In the genomic region with DNA sequence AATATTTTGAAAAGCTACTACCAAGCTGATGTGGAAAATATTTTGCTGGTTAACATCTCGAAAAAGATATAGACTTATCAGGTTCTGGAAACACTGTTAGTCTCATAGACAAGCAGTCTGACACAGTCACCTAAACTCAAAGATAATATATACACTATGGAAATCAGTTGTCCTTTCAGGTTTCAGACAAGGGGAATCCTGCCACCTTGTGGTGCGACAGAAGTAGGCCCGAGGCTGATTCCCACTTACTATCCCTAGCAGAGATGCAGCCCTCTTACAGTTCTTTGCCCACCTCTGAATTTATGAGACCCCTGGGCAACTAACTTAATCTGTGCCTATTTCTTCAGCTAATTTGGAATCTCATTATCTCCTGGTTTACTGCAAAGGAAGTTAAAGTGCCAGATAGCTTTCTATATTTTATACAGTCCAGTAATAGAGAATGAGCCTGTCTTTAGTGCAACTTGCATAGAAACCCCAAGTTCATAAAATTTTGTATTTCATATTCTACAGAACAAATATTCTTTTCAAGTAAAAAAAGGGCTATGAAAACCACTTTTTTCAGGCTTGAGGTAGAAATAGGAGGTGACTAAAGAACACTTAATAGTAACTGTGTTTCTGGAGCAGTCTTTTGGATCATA, we compare ENCODE assay signal across 9 cellular contexts. TPM values are rescaled to one million over a fixed set of nuclear protein-coding genes. Genes with fewer than 3 reads are reported as not detected.
DNase-seq lines count a peak whose midpoint lies in the region; ATAC-seq and TF ChIP-seq lines count a peak whose summit lies in the region.
"Had no signal": no experiment of that assay in that cellular context is flagged by ENCODE, and none has a peak within 500 bp of the region (broad histone marks: within the 10 kb centered on the region; RNA-seq: fewer than 3 reads in every experiment).

No MANE protein-coding gene starts in this region.

- H3K4me3 Mint-ChIP-seq in activated CD8-positive, alpha-beta T cell treated with anti-CD3 and anti-CD28 coated beads, Interleukin-2, amount 10 ng/mL, durations not matched to agents 7 days and 5 days: no peak overlapping the region
- H3K4me3 Mint-ChIP-seq in endodermal cell: no peak overlapping the region

- H3K4me1 Mint-ChIP-seq in activated CD8-positive, alpha-beta T cell treated with anti-CD3 and anti-CD28 coated beads, Interleukin-2, amount 10 ng/mL, durations not matched to agents 7 days and 5 days (ENCODE audit: low read depth): no peaks in the 10 kb centered on the region
- peaks cover 15% of the 10 kb centered on the region for H3K4me1 Mint-ChIP-seq in endodermal cell

- H3K4me1 ChIP-seq in endodermal cell (ENCODE audit: control insufficient read depth, insufficient read depth, low read length): peaks cover 7% of the 10 kb centered on the region

- H3K9me3 ChIP-seq in endodermal cell (ENCODE audit: control insufficient read depth, low read length): no peaks in the 10 kb centered on the region

- 0 to 5% methylated on average over 3 of the region's 3 CpGs for WGBS in endodermal cell (ENCODE audit: insufficient coverage in 1 of 2, insufficient read length in 1 of 2), 2 experiments

- no peak overlapping the region for H3K9ac ChIP-seq in endodermal cell (ENCODE audit: extremely low read depth, low read length, poor library complexity, severe bottlenecking)

- H3K36me3 Mint-ChIP-seq in activated CD8-positive, alpha-beta T cell treated with anti-CD3 and anti-CD28 coated beads, Interleukin-2, amount 10 ng/mL, durations not matched to agents 7 days and 5 days (ENCODE audit: low read depth): peaks cover 1% of the 10 kb centered on the region
- H3K36me3 Mint-ChIP-seq in endodermal cell (ENCODE audit: low read depth): peaks cover 7% of the 10 kb centered on the region

- peaks cover 3% of the 10 kb centered on the region for H3K36me3 ChIP-seq in endodermal cell (ENCODE audit: control insufficient read depth, insufficient read depth, low read length)

- peak; percentile 76 for ATAC-seq in GM19468 (IDR thresholded peaks at IDR 0.05; ENCODE audit: extremely low read depth, unreplicated experiment)
- peak; percentile 77 for ATAC-seq in activated CD8-positive, alpha-beta T cell treated with anti-CD3 and anti-CD28 coated beads, Interleukin-2, amount 10 ng/mL, durations not matched to agents 7 days and 5 days

- H3K27ac Mint-ChIP-seq in activated CD8-positive, alpha-beta T cell treated with anti-CD3 and anti-CD28 coated beads, Interleukin-2, amount 10 ng/mL, durations not matched to agents 7 days and 5 days: no peak overlapping the region
- no peak overlapping the region for H3K27ac Mint-ChIP-seq in endodermal cell

- H3K27ac ChIP-seq in endodermal cell (ENCODE audit: low read depth, low read length): no peak overlapping the region

- DNase-seq in COLO829 (ENCODE audit: low spot score) (peak; percentile 54), HT-29 (ENCODE audit: low spot score) (peak; percentile 86), NCI-H82 treated with DMSO at 0.1 percent for 48 hours (lab: John Stamatoyannopoulos, UW; ENCODE audit: unreplicated experiment) (peak; percentile 27), endodermal cell (peak; percentile 84), midbrain (lab: John Stamatoyannopoulos, UW) (peak; percentile 84)
- DNase-seq in activated CD8-positive, alpha-beta T cell treated with anti-CD3 and anti-CD28 coated beads, Interleukin-2, amount 10 ng/mL, durations not matched to agents 7 days and 5 days: peak; percentile 72
- peak; percentile 15 to 37 for DNase-seq in stimulated activated CD8-positive, alpha-beta memory T cell treated with anti-CD3 and anti-CD28 coated beads, Interleukin-7, amount 100 ng/mL, for 1 hour (ENCODE audit: low read depth in 2 of 2)

- H3K4me3 ChIP-seq in endodermal cell (ENCODE audit: low read length): no peak overlapping the region

- POLR2A ChIA-PET in activated CD8-positive, alpha-beta T cell treated with anti-CD3 and anti-CD28 coated beads, Interleukin-2, amount 10 ng/mL, durations not matched to agents 7 days and 5 days (lab: Charles Lee): no interaction called here

- no peaks in the 10 kb centered on the region for H3K27me3 Mint-ChIP-seq in activated CD8-positive, alpha-beta T cell treated with anti-CD3 and anti-CD28 coated beads, Interleukin-2, amount 10 ng/mL, durations not matched to agents 7 days and 5 days (ENCODE audit: low read depth)
- H3K27me3 Mint-ChIP-seq in endodermal cell (ENCODE audit: insufficient read depth): no peaks in the 10 kb centered on the region

- CTCF ChIA-PET in activated CD8-positive, alpha-beta T cell treated with anti-CD3 and anti-CD28 coated beads, Interleukin-2, amount 10 ng/mL, durations not matched to agents 7 days and 5 days (lab: Charles Lee): interaction anchor here (0.6 to 2.7 kb wide), 21 partner anchors 8 to 423 kb away, joined by 3 to 32 read pairs (median 4); a partner anchor contains a TSS

- TF ChIP-seq CTCF in endodermal cell (conservative IDR thresholded peaks at IDR 0.05): peak; percentile 95

- no peaks in the 10 kb centered on the region for H3K27me3 ChIP-seq in endodermal cell (ENCODE audit: control insufficient read depth, insufficient read depth, low read length, poor library complexity, severe bottlenecking)

- H3K9me3 Mint-ChIP-seq in activated CD8-positive, alpha-beta T cell treated with anti-CD3 and anti-CD28 coated beads, Interleukin-2, amount 10 ng/mL, durations not matched to agents 7 days and 5 days (ENCODE audit: insufficient read depth): no peaks in the 10 kb centered on the region
- no peaks in the 10 kb centered on the region for H3K9me3 Mint-ChIP-seq in endodermal cell

RNA-seq across cellular contexts. Expression of a gene that starts 16.9 kb away (rescaled TPM):
- total RNA-seq in HT-29 (2014; rRNA removed; shearing (Covaris generic)): 48.2 and 55.9 TPM in 2 replicates
- 10 to 100 TPM; 29.7 to 32.4 TPM for total RNA-seq in activated CD8-positive, alpha-beta T cell treated with anti-CD3 and anti-CD28 coated beads, Interleukin-2, amount 10 ng/mL, durations not matched to agents 7 days and 5 days
- total RNA-seq in endodermal cell: 10 to 100 TPM; 29.3 to 29.8 TPM
- 37.1 TPM for polyA plus RNA-seq in endodermal cell (2013, experiment 1 of 2)
- 35.3 TPM for polyA plus RNA-seq in endodermal cell (2013, experiment 2 of 2)

RNA-seq across cellular contexts. Expression of a gene that starts 17.1 kb away (rescaled TPM):
- total RNA-seq in HT-29 (2014; rRNA removed; shearing (Covaris generic)): 40.3 and 49.5 TPM in 2 replicates
- 10 to 100 TPM; 41.6 to 46.4 TPM for total RNA-seq in activated CD8-positive, alpha-beta T cell treated with anti-CD3 and anti-CD28 coated beads, Interleukin-2, amount 10 ng/mL, durations not matched to agents 7 days and 5 days
- 10 to 100 TPM; 46.0 to 54.7 TPM for total RNA-seq in endodermal cell
- polyA plus RNA-seq in endodermal cell (2013, experiment 1 of 2): 45.1 TPM
- 43.8 TPM for polyA plus RNA-seq in endodermal cell (2013, experiment 2 of 2)

RNA-seq across cellular contexts. Expression of a gene that starts 31.0 kb away (rescaled TPM):
- total RNA-seq in HT-29 (2014; rRNA removed; shearing (Covaris generic)): 19.6 and 20.1 TPM in 2 replicates
- 10 to 100 TPM; 58.6 to 59.3 TPM for total RNA-seq in activated CD8-positive, alpha-beta T cell treated with anti-CD3 and anti-CD28 coated beads, Interleukin-2, amount 10 ng/mL, durations not matched to agents 7 days and 5 days
- total RNA-seq in endodermal cell: 10 to 100 TPM; 49.6 to 53.5 TPM
- 49.4 TPM for polyA plus RNA-seq in endodermal cell (2013, experiment 1 of 2)
- polyA plus RNA-seq in endodermal cell (2013, experiment 2 of 2): 51.5 TPM

RNA-seq across cellular contexts. Expression of a gene that starts 59.4 kb away (rescaled TPM):
- total RNA-seq in HT-29 (2014; rRNA removed; shearing (Covaris generic)): not detected in 2 replicates
- total RNA-seq in activated CD8-positive, alpha-beta T cell treated with anti-CD3 and anti-CD28 coated beads, Interleukin-2, amount 10 ng/mL, durations not matched to agents 7 days and 5 days: not detected
- total RNA-seq in endodermal cell: 1 to 10 TPM in 1 of 2 donors, under 1 TPM in 1; 0.95 to 3.0 TPM
- 2.6 TPM for polyA plus RNA-seq in endodermal cell (2013, experiment 1 of 2)
- polyA plus RNA-seq in endodermal cell (2013, experiment 2 of 2): 1.9 TPM
- total RNA-seq: T-helper 2 cell treated with Interferon-gamma antibody and Interleukin-4, amounts not matched to agents 100 ng/mL and 5 ng/mL, for 36 hours had no signal

Comparison
In these comparisons a context has a peak if more than half of its experiments do, and no peak if none do; other contexts are left out.
1. DNase-seq: peak in every context shown above with its lines; median percentile 86 in HT-29; 84 in endodermal cell; 84 in midbrain; 72 in activated CD8-positive, alpha-beta T cell treated with anti-CD3 and anti-CD28 coated beads, Interleukin-2, amount 10 ng/mL, durations not matched to agents 7 days and 5 days; 54 in COLO829; 27 in NCI-H82 treated with DMSO at 0.1 percent for 48 hours; 26 in stimulated activated CD8-positive, alpha-beta memory T cell treated with anti-CD3 and anti-CD28 coated beads, Interleukin-7, amount 100 ng/mL, for 1 hour.